Comparison of ENCODE assay signal across 11 cellular contexts in genomic region chr17:50514936-50515702, GRCh38. TPM values are rescaled to one million over a fixed set of nuclear protein-coding genes. Genes with fewer than 3 reads are reported as not detected.
DNase-seq lines count a peak whose midpoint lies in the region; FAIRE-seq and TF ChIP-seq lines count a peak whose summit lies in the region.
"Had no signal": no experiment of that assay in that cellular context is flagged by ENCODE, and none has a peak within 500 bp of the region (broad histone marks: within the 10 kb centered on the region; RNA-seq: fewer than 3 reads in every experiment).

No MANE protein-coding gene starts in this region.

- H2BK20ac ChIP-seq in H1 (ENCODE audit: low read length): no peak overlapping the region

- no peak overlapping the region for H2AK5ac ChIP-seq in H1 (ENCODE audit: low read depth, low read length)

- H3K9me3 ChIP-seq in Karpas-422 (ENCODE audit: low read length) (no peaks in the 10 kb centered on the region), H1 (ENCODE audit: insufficient read depth in 2 of 2, low read depth in 1 of 2, low read length in 1 of 2) (no peaks in the 10 kb centered on the region)
- H3K9me3 ChIP-seq: HAP-1 had no signal

- no peaks in the 10 kb centered on the region for H3K36me3 ChIP-seq in Karpas-422 (ENCODE audit: insufficient read depth, low read length)
- no peaks in the 10 kb centered on the region for H3K36me3 ChIP-seq in H1 (ENCODE audit: control insufficient read depth in 2 of 4, insufficient read depth in 4 of 4, low read length in 3 of 4)
- H3K36me3 ChIP-seq: HAP-1 had no signal

- no peak overlapping the region for H2BK120ac ChIP-seq in H1 (replicated peaks; ENCODE audit: low read depth, low read length)

- no peaks in the 10 kb centered on the region for H3K79me1 ChIP-seq in H1 (ENCODE audit: low read depth, low read length)

- no peaks in the 10 kb centered on the region for H3K9me2 ChIP-seq in Karpas-422 (replicated peaks; ENCODE audit: insufficient read depth, low read length)

- H3K4me1 ChIP-seq in Karpas-422 (ENCODE audit: low read length): peaks cover 8% of the 10 kb centered on the region
- H3K4me1 ChIP-seq in H1 (replicated peaks in 1 of 4; ENCODE audit: control insufficient read depth in 3 of 4, insufficient read depth in 4 of 4, low read length in 3 of 4): peaks cover 0 to 2% (median 0%) of the 10 kb centered on the region in 4 experiments; a peak in 2 of 7 replicates

- no peaks in the 10 kb centered on the region for H3K36me3 Mint-ChIP-seq in neural crest cell (ENCODE audit: low read depth)

- no peak for TF ChIP-seq POLR2A in H1 (IDR thresholded peaks at IDR 0.05; ENCODE audit: control extremely low read depth in 1 of 2, low read depth in 2 of 2, low read length in 2 of 2)

- no peak overlapping the region for H3K27ac ChIP-seq in Karpas-422 (ENCODE audit: low read length)
- H3K27ac ChIP-seq in H1 (ENCODE audit: low read depth, low read length): no peak overlapping the region

- H2BK5ac ChIP-seq in H1 (ENCODE audit: low read depth, low read length): no peak overlapping the region

- CTCF ChIA-PET in H1 (lab: Charles Lee; ENCODE audit: partially characterized antibody): interaction anchor here (0.8 to 2.8 kb wide), 10 partner anchors 13 to 115 kb away, joined by 3 to 9 read pairs (median 4); no protein-coding TSS in a partner anchor

- H3K27me3 ChIP-seq in Karpas-422 (ENCODE audit: low read length) (no peaks in the 10 kb centered on the region), H1 (replicated peaks in 1 of 4; ENCODE audit: control insufficient read depth in 3 of 4, extremely low read depth in 1 of 4, insufficient read depth in 3 of 4, low read length in 3 of 4) (no peaks in the 10 kb centered on the region; a peak in 1 of 7 replicates)

- TF ChIP-seq EP300 in H1 (IDR thresholded peaks at IDR 0.05; ENCODE audit: borderline replicate concordance in 1 of 2, low read depth in 2 of 2, low read length in 2 of 2): no peak

- H3K9ac ChIP-seq in Karpas-422 (ENCODE audit: low read length) (no peak overlapping the region), H1 (replicated peaks in 1 of 4; ENCODE audit: extremely low read depth in 1 of 4, low read depth in 3 of 4, low read length in 3 of 4) (no peak overlapping the region)

- DNase-seq in Karpas-422: no peak
- no peak for DNase-seq in H1 (ENCODE audit: low read depth in 1 of 2, low spot score in 2 of 2)
- no peak for DNase-seq in neural crest cell (ENCODE audit: low read depth, low spot score)
- DNase-seq in AG08396 (ENCODE audit: low spot score): no peak
- DNase-seq in stimulated activated CD4-positive, alpha-beta T cell treated with anti-CD3 and anti-CD28 coated beads, Interleukin-4, amount 100 ng/mL, for 4 hours: no peak
- no peak for DNase-seq in activated effector memory CD4-positive, alpha-beta T cell treated with anti-CD3 and anti-CD28 coated beads, Interleukin-2, amount 50 U/mL, for 16 hours
- DNase-seq: activated CD4-positive, alpha-beta T cell treated with anti-CD3 and anti-CD28 coated beads, Interleukin-2, amount 10 ng/mL, durations not matched to agents 7 days and 5 days; glutamatergic neuron; NCI-H1436 treated with DMSO at 0.1 percent for 48 hours; SHP77 had no signal

- FAIRE-seq in H1 (lab: Jason Lieb, UNC): no peak

- no peak overlapping the region for H3K27ac Mint-ChIP-seq in neural crest cell (ENCODE audit: unreplicated experiment)
- H3K27ac Mint-ChIP-seq: activated CD4-positive, alpha-beta T cell treated with anti-CD3 and anti-CD28 coated beads, Interleukin-2, amount 10 ng/mL, durations not matched to agents 7 days and 5 days had no signal

- H3K79me2 ChIP-seq in Karpas-422 (ENCODE audit: low read length) (no peaks in the 10 kb centered on the region), H1 (ENCODE audit: control insufficient read depth in 1 of 2, insufficient read depth in 2 of 2, low read length in 2 of 2) (no peaks in the 10 kb centered on the region)

- no peak overlapping the region; the same call in 1 of the 2 replicates for H2BK15ac ChIP-seq in H1 (ENCODE audit: low read length)

- H3K23me2 ChIP-seq in H1 (ENCODE audit: low read depth, low read length): no peaks in the 10 kb centered on the region

- H3K18ac ChIP-seq in H1 (ENCODE audit: extremely low read depth, low read length): no peak overlapping the region; the same call in 1 of the 2 replicates

- peak overlapping the region; percentile 59 for H4K91ac ChIP-seq in H1 (replicated peaks; ENCODE audit: insufficient read length, low read length)

- H3K4ac ChIP-seq in H1 (replicated peaks; ENCODE audit: insufficient read length, low read depth, low read length): no peak overlapping the region

- H3K56ac ChIP-seq in H1 (replicated peaks; ENCODE audit: insufficient read length, low read depth, low read length): no peak overlapping the region

- no peak overlapping the region for H3K4me3 ChIP-seq in Karpas-422 (ENCODE audit: low read length)
- H3K4me3 ChIP-seq in H1 (ENCODE audit: extremely low read depth in 1 of 4, insufficient read depth in 2 of 4, low read depth in 3 of 4, low read length in 4 of 4): no peak overlapping the region
- H3K4me3 ChIP-seq: HAP-1 had no signal

- H3K23ac ChIP-seq in H1 (ENCODE audit: insufficient read length): no peak overlapping the region

- 74% methylated on average over 6 of the region's 6 CpGs; no CpG with 5 or more reads in 1 of the 2 experiments for WGBS in H1 (ENCODE audit: extremely low coverage in 1 of 2, insufficient coverage in 1 of 2, insufficient read length in 1 of 2, insufficient replicate concordance in 2 of 2, low coverage in 1 of 2, low lambda C conversion rate in 2 of 2, missing lambda C conversion rate in 1 of 2), 2 experiments

- H2BK12ac ChIP-seq in H1 (ENCODE audit: low read depth, low read length): peak overlapping the region; percentile 60; the same call in 1 of the 2 replicates

- H3K4me1 Mint-ChIP-seq in neural crest cell: peaks cover 36% of the 10 kb centered on the region

- no peaks in the 10 kb centered on the region for H3K27me3 Mint-ChIP-seq in neural crest cell (ENCODE audit: low read depth)
- H3K27me3 Mint-ChIP-seq: activated CD4-positive, alpha-beta T cell treated with anti-CD3 and anti-CD28 coated beads, Interleukin-2, amount 10 ng/mL, durations not matched to agents 7 days and 5 days had no signal

- H3K9me3 Mint-ChIP-seq in neural crest cell: no peaks in the 10 kb centered on the region
- H3K9me3 Mint-ChIP-seq: activated CD4-positive, alpha-beta T cell treated with anti-CD3 and anti-CD28 coated beads, Interleukin-2, amount 10 ng/mL, durations not matched to agents 7 days and 5 days had no signal

- no peaks in the 10 kb centered on the region for H4K20me1 ChIP-seq in Karpas-422 (ENCODE audit: insufficient read depth, low read depth, low read length)
- H4K20me1 ChIP-seq in H1 (replicated peaks in 1 of 2; ENCODE audit: control insufficient read depth in 1 of 2, insufficient read depth in 2 of 2, low read length in 2 of 2): peaks cover 0 to 1% of the 10 kb centered on the region in 2 experiments

- no peak overlapping the region for H4K5ac ChIP-seq in H1 (ENCODE audit: insufficient read length, low read depth, low read length)

- H3K4me2 ChIP-seq in Karpas-422 (ENCODE audit: low read depth, low read length, poor library complexity, severe bottlenecking): peak overlapping the region; percentile 7
- H3K4me2 ChIP-seq in H1 (ENCODE audit: insufficient read depth in 1 of 2, low read depth in 2 of 2, low read length in 2 of 2): no peak overlapping the region

- TF ChIP-seq CTCF in H1 (IDR thresholded peaks at IDR 0.05; ENCODE audit: control extremely low read depth in 1 of 3, insufficient read depth in 1 of 3, low read depth in 1 of 3, low read length in 3 of 3) (no peak), neural crest cell (conservative IDR thresholded peaks at IDR 0.05) (no peak)

- H3K4me3 Mint-ChIP-seq in neural crest cell: peak overlapping the region; percentile 1
- H3K4me3 Mint-ChIP-seq: activated CD4-positive, alpha-beta T cell treated with anti-CD3 and anti-CD28 coated beads, Interleukin-2, amount 10 ng/mL, durations not matched to agents 7 days and 5 days had no signal

- POLR2A ChIA-PET in H1 (lab: Charles Lee; ENCODE audit: partially characterized antibody): interaction anchor here (0.7 to 1.8 kb wide), 5 partner anchors 10 to 108 kb away, joined by 3 to 5 read pairs (median 5); no protein-coding TSS in a partner anchor

- no peak overlapping the region for H3K14ac ChIP-seq in H1 (ENCODE audit: insufficient read length)

- no peak for TF ChIP-seq RAD21 in H1 (IDR thresholded peaks at IDR 0.05 in 1 of 2, conservative IDR thresholded peaks at IDR 0.05 in 1 of 2; ENCODE audit: low read depth in 2 of 2, low read length in 2 of 2)

- H2AFZ ChIP-seq in Karpas-422 (ENCODE audit: low read length) (no peak overlapping the region), H1 (ENCODE audit: low read length) (no peak overlapping the region)

- no peak overlapping the region for H4K8ac ChIP-seq in H1 (ENCODE audit: extremely low read depth, insufficient read depth, low read length)

RNA-seq across cellular contexts. Expression of gene MYCBPAP, which starts 6.9 kb away (rescaled TPM):
- 2.0 and 2.5 TPM in 2 replicates for total RNA-seq in Karpas-422 (2014; rRNA removed; shearing (Covaris generic); ENCODE audit: low replicate concordance)
- 1.7 and 3.3 TPM in 2 replicates for total RNA-seq in H1 (2021; fragmentation: NEBNext Ultra II Directional; extraction: Animal tissue kit (Norgen Biotek cat#: 25700))
- polyA plus RNA-seq in H1 (2011; rRNA removed): 0.89 and 1.2 TPM in 2 replicates
- 2.8 TPM for polyA plus RNA-seq in H1 (2011; cell fraction: cytosol; rRNA removed)
- 9.0 TPM for polyA plus RNA-seq in H1 (2011; cell fraction: nucleus; rRNA removed)
- 0.88 to 2.6 TPM (median 2.1 TPM) in 4 replicates for polyA plus RNA-seq in H1 (2012, experiment 1 of 2)
- 1.0 TPM for polyA plus RNA-seq in H1 (2012, experiment 2 of 2)
- polyA plus RNA-seq in H1 (2013, experiment 1 of 2): 0.85 TPM
- polyA plus RNA-seq in H1 (2013, experiment 2 of 2): 0.68 TPM
- polyA minus RNA-seq in H1 (2011; rRNA and poly(A)+ RNA removed): 2.2 and 2.6 TPM in 2 replicates
- 2.4 TPM for polyA minus RNA-seq in H1 (2011; cell fraction: cytosol; rRNA and poly(A)+ RNA removed)
- 6.1 TPM for polyA minus RNA-seq in H1 (2011; cell fraction: nucleus; rRNA and poly(A)+ RNA removed)
- total RNA-seq in neural crest cell: 1.2 and 1.7 TPM in 2 replicates

RNA-seq across cellular contexts. Expression of gene EPN3, which starts 17.4 kb away (rescaled TPM):
- not detected in 2 replicates for total RNA-seq in Karpas-422 (2014; rRNA removed; shearing (Covaris generic); ENCODE audit: low replicate concordance)
- total RNA-seq in H1 (2021; fragmentation: NEBNext Ultra II Directional; extraction: Animal tissue kit (Norgen Biotek cat#: 25700)): 5.8 and 7.9 TPM in 2 replicates
- 6.7 and 8.1 TPM in 2 replicates for polyA plus RNA-seq in H1 (2011; rRNA removed)
- 4.7 TPM for polyA plus RNA-seq in H1 (2011; cell fraction: cytosol; rRNA removed)
- 9.8 TPM for polyA plus RNA-seq in H1 (2011; cell fraction: nucleus; rRNA removed)
- 4.6 to 8.1 TPM (median 4.8 TPM) in 4 replicates for polyA plus RNA-seq in H1 (2012, experiment 1 of 2)
- 18.3 TPM for polyA plus RNA-seq in H1 (2012, experiment 2 of 2)
- polyA plus RNA-seq in H1 (2013, experiment 1 of 2): 4.9 TPM
- 5.5 TPM for polyA plus RNA-seq in H1 (2013, experiment 2 of 2)
- polyA minus RNA-seq in H1 (2011; rRNA and poly(A)+ RNA removed): 3.8 and 4.1 TPM in 2 replicates
- 5.2 TPM for polyA minus RNA-seq in H1 (2011; cell fraction: cytosol; rRNA and poly(A)+ RNA removed)
- polyA minus RNA-seq in H1 (2011; cell fraction: nucleus; rRNA and poly(A)+ RNA removed): 11.3 TPM
- 0.11 TPM in 1 of 2 replicates, not detected in the other for total RNA-seq in neural crest cell
- total RNA-seq: activated CD4-positive, alpha-beta T cell treated with anti-CD3 and anti-CD28 coated beads, Interleukin-2, amount 10 ng/mL, durations not matched to agents 7 days and 5 days had no signal

RNA-seq across cellular contexts. Expression of gene SPATA20, which starts 31.9 kb away (rescaled TPM):
- total RNA-seq in Karpas-422 (2014; rRNA removed; shearing (Covaris generic); ENCODE audit: low replicate concordance): 38.8 and 76.8 TPM in 2 replicates
- 16.2 and 16.7 TPM in 2 replicates for total RNA-seq in H1 (2021; fragmentation: NEBNext Ultra II Directional; extraction: Animal tissue kit (Norgen Biotek cat#: 25700))
- polyA plus RNA-seq in H1 (2011; rRNA removed): 17.5 and 23.2 TPM in 2 replicates
- polyA plus RNA-seq in H1 (2011; cell fraction: cytosol; rRNA removed): 18.3 TPM
- 124 TPM for polyA plus RNA-seq in H1 (2011; cell fraction: nucleus; rRNA removed)
- polyA plus RNA-seq in H1 (2012, experiment 1 of 2): 10.5 to 22.8 TPM (median 22.0 TPM) in 4 replicates
- polyA plus RNA-seq in H1 (2012, experiment 2 of 2): 15.5 TPM
- polyA plus RNA-seq in H1 (2013, experiment 1 of 2): 16.1 TPM
- 14.2 TPM for polyA plus RNA-seq in H1 (2013, experiment 2 of 2)
- 9.0 and 10.5 TPM in 2 replicates for polyA minus RNA-seq in H1 (2011; rRNA and poly(A)+ RNA removed)
- 10.6 TPM for polyA minus RNA-seq in H1 (2011; cell fraction: cytosol; rRNA and poly(A)+ RNA removed)
- 32.9 TPM for polyA minus RNA-seq in H1 (2011; cell fraction: nucleus; rRNA and poly(A)+ RNA removed)
- 24.4 and 25.8 TPM in 2 replicates for total RNA-seq in neural crest cell

RNA-seq across cellular contexts. Expression of gene RSAD1, which starts 36.5 kb away (rescaled TPM):
- total RNA-seq in Karpas-422 (2014; rRNA removed; shearing (Covaris generic); ENCODE audit: low replicate concordance): 15.4 and 41.3 TPM in 2 replicates
- 31.3 and 33.5 TPM in 2 replicates for total RNA-seq in H1 (2021; fragmentation: NEBNext Ultra II Directional; extraction: Animal tissue kit (Norgen Biotek cat#: 25700))
- polyA plus RNA-seq in H1 (2011; rRNA removed): 17.9 and 21.9 TPM in 2 replicates
- 27.8 TPM for polyA plus RNA-seq in H1 (2011; cell fraction: cytosol; rRNA removed)
- 69.5 TPM for polyA plus RNA-seq in H1 (2011; cell fraction: nucleus; rRNA removed)
- polyA plus RNA-seq in H1 (2012, experiment 1 of 2): 19.7 to 31.1 TPM (median 26.9 TPM) in 4 replicates
- 14.4 TPM for polyA plus RNA-seq in H1 (2012, experiment 2 of 2)
- polyA plus RNA-seq in H1 (2013, experiment 1 of 2): 16.6 TPM
- polyA plus RNA-seq in H1 (2013, experiment 2 of 2): 14.4 TPM
- polyA minus RNA-seq in H1 (2011; rRNA and poly(A)+ RNA removed): 18.8 and 19.6 TPM in 2 replicates
- 22.9 TPM for polyA minus RNA-seq in H1 (2011; cell fraction: cytosol; rRNA and poly(A)+ RNA removed)
- polyA minus RNA-seq in H1 (2011; cell fraction: nucleus; rRNA and poly(A)+ RNA removed): 41.0 TPM
- total RNA-seq in neural crest cell: 42.4 and 42.9 TPM in 2 replicates

RNA-seq across cellular contexts. Expression of gene CACNA1G, which starts 45.4 kb away (rescaled TPM):
- not detected in 2 replicates for total RNA-seq in Karpas-422 (2014; rRNA removed; shearing (Covaris generic); ENCODE audit: low replicate concordance)
- 4.8 and 4.9 TPM in 2 replicates for total RNA-seq in H1 (2021; fragmentation: NEBNext Ultra II Directional; extraction: Animal tissue kit (Norgen Biotek cat#: 25700))
- 2.9 and 4.8 TPM in 2 replicates for polyA plus RNA-seq in H1 (2011; rRNA removed)
- polyA plus RNA-seq in H1 (2011; cell fraction: cytosol; rRNA removed): 3.4 TPM
- polyA plus RNA-seq in H1 (2011; cell fraction: nucleus; rRNA removed): 10.8 TPM
- polyA plus RNA-seq in H1 (2012, experiment 1 of 2): 4.0 to 4.7 TPM (median 4.5 TPM) in 4 replicates
- polyA plus RNA-seq in H1 (2012, experiment 2 of 2): 4.1 TPM
- polyA plus RNA-seq in H1 (2013, experiment 1 of 2): 2.5 TPM
- 2.6 TPM for polyA plus RNA-seq in H1 (2013, experiment 2 of 2)
- polyA minus RNA-seq in H1 (2011; rRNA and poly(A)+ RNA removed): 5.9 and 6.1 TPM in 2 replicates
- 3.8 TPM for polyA minus RNA-seq in H1 (2011; cell fraction: cytosol; rRNA and poly(A)+ RNA removed)
- polyA minus RNA-seq in H1 (2011; cell fraction: nucleus; rRNA and poly(A)+ RNA removed): 7.7 TPM
- total RNA-seq in neural crest cell: 1.1 TPM in 2 replicates
- total RNA-seq: activated CD4-positive, alpha-beta T cell treated with anti-CD3 and anti-CD28 coated beads, Interleukin-2, amount 10 ng/mL, durations not matched to agents 7 days and 5 days had no signal
